11 cellular contexts compared by ENCODE assay signal in genomic region chr6:37503486-37503980, GRCh38. TPM values are rescaled to one million over a fixed set of nuclear protein-coding genes. Genes with fewer than 3 reads are reported as not detected.
DNase-seq lines count a peak whose midpoint lies in the region; TF ChIP-seq lines count a peak whose summit lies in the region.
"Had no signal": no experiment of that assay in that cellular context is flagged by ENCODE, and none has a peak within 500 bp of the region (broad histone marks: within the 10 kb centered on the region; RNA-seq: fewer than 3 reads in every experiment).

No MANE protein-coding gene starts in this region.

- H3K9ac ChIP-seq in BLaER1 treated with 17β-estradiol and CSF1 and Interleukin-3, amounts not matched to agents 10 nM and 100 nM, result no peak overlapping the region

- peak overlapping the region in 4 of 11 experiments; percentile 22 to 43 (median 32); a peak in 8 of 22 replicates for H3K27ac ChIP-seq in BLaER1 treated with 17β-estradiol and CSF1 and Interleukin-3, amounts not matched to agents 10 nM and 100 nM
- peak overlapping the region; percentile 14 to 68 (median 42) for H3K27ac ChIP-seq in Peyer's patch
- no peak overlapping the region for H3K27ac ChIP-seq in A673 (ENCODE audit: low read depth, low read length, poor library complexity, severe bottlenecking)
- H3K27ac ChIP-seq in coronary artery, result no peak overlapping the region

- CTCF ChIA-PET in A673 (lab: Charles Lee), result no interaction called here

- TF ChIP-seq POLR2A in Peyer's patch (IDR thresholded peaks at IDR 0.05), result no peak

- H3K9me3 ChIP-seq in BLaER1 treated with 17β-estradiol and CSF1 and Interleukin-3, amounts not matched to agents 10 nM and 100 nM (replicated peaks in 1 of 11), result peaks cover 0 to 7% (median 0%) of the 10 kb centered on the region in 11 experiments; a peak in 2 of 22 replicates
- no peaks in the 10 kb centered on the region for H3K9me3 ChIP-seq in Peyer's patch
- H3K9me3 ChIP-seq in A673 (ENCODE audit: low read depth, low read length, poor library complexity, severe bottlenecking), result no peaks in the 10 kb centered on the region

- no peaks in the 10 kb centered on the region for H3K36me3 ChIP-seq in BLaER1 treated with 17β-estradiol and CSF1 and Interleukin-3, amounts not matched to agents 10 nM and 100 nM
- H3K36me3 ChIP-seq in Peyer's patch (no peaks in the 10 kb centered on the region), A673 (ENCODE audit: insufficient read depth, low read length, poor library complexity, severe bottlenecking) (no peaks in the 10 kb centered on the region)

- no peaks in the 10 kb centered on the region for H3K9me3 Mint-ChIP-seq in chondrocyte (ENCODE audit: low read depth)

- H3K4me1 ChIP-seq in BLaER1 treated with 17β-estradiol and CSF1 and Interleukin-3, amounts not matched to agents 10 nM and 100 nM, result peaks cover 29 to 53% (median 47%) of the 10 kb centered on the region in 10 experiments
- H3K4me1 ChIP-seq in Peyer's patch (peaks cover 0 to 6% (median 5%) of the 10 kb centered on the region in 4 donors), A673 (ENCODE audit: insufficient read depth, low read length, poor library complexity, severe bottlenecking) (no peaks in the 10 kb centered on the region)

- POLR2A ChIA-PET in A673 (lab: Charles Lee; ENCODE audit: low non-redundant PET), result no interaction called here

- peaks cover 2% of the 10 kb centered on the region for H3K27me3 Mint-ChIP-seq in chondrocyte (ENCODE audit: low read depth)

- no peaks in the 10 kb centered on the region for H3K27me3 ChIP-seq in BLaER1 treated with 17β-estradiol and CSF1 and Interleukin-3, amounts not matched to agents 10 nM and 100 nM
- H3K27me3 ChIP-seq in Peyer's patch, result no peaks in the 10 kb centered on the region
- H3K27me3 ChIP-seq in A673 (replicated peaks; ENCODE audit: insufficient read depth, low read depth, low read length, poor library complexity), result no peaks in the 10 kb centered on the region

- TF ChIP-seq CTCF in Peyer's patch (IDR thresholded peaks at IDR 0.05), result no peak
- no peak for TF ChIP-seq CTCF in chondrocyte (IDR thresholded peaks at IDR 0.05)
- no peak for TF ChIP-seq CTCF in A673 (conservative IDR thresholded peaks at IDR 0.05; ENCODE audit: low read depth, low read length)
- TF ChIP-seq CTCF in coronary artery (IDR thresholded peaks at IDR 0.05), result no peak

- no peak overlapping the region for H3K27ac Mint-ChIP-seq in chondrocyte (ENCODE audit: unreplicated experiment)

- H3K36me3 Mint-ChIP-seq in chondrocyte (ENCODE audit: low read depth), result no peaks in the 10 kb centered on the region

- no peaks in the 10 kb centered on the region for H4K20me1 ChIP-seq in BLaER1 treated with 17β-estradiol and CSF1 and Interleukin-3, amounts not matched to agents 10 nM and 100 nM

- H3K4me3 Mint-ChIP-seq in chondrocyte (ENCODE audit: unreplicated experiment), result no peak overlapping the region

- H3K4me1 Mint-ChIP-seq in chondrocyte (ENCODE audit: low read depth), result peaks cover 23% of the 10 kb centered on the region

- intact Hi-C loops in A673 (cut with micrococcal nuclease; ENCODE audit: unreplicated experiment), result no loop called here

- peak overlapping the region; percentile 53 to 81 (median 78) for H3K4me2 ChIP-seq in BLaER1 treated with 17β-estradiol and CSF1 and Interleukin-3, amounts not matched to agents 10 nM and 100 nM

- BruUV-seq in A673 (replicated peaks; lab: Mats Ljungman, UMichigan), result no TSS peak

- H3K4me3 ChIP-seq in BLaER1 treated with 17β-estradiol and CSF1 and Interleukin-3, amounts not matched to agents 10 nM and 100 nM, result no peak overlapping the region
- H3K4me3 ChIP-seq in Peyer's patch (no peak overlapping the region), A673 (ENCODE audit: low read depth, low read length, poor library complexity, severe bottlenecking) (no peak overlapping the region), coronary artery (no peak overlapping the region)

- peak; percentile 76 for DNase-seq in DMS 273 (lab: John Stamatoyannopoulos, UW; ENCODE audit: unreplicated experiment)
- DNase-seq in Peyer's patch, result no peak
- DNase-seq in chondrocyte (ENCODE audit: low spot score), result peak; percentile 29
- DNase-seq in A673 (ENCODE audit: low spot score), result no peak
- DNase-seq in stimulated activated CD4-positive, alpha-beta T cell treated with anti-CD3 and anti-CD28 coated beads, Interleukin-2, amount 100 ng/mL, for 48 hours, result no peak
- no peak for DNase-seq in H4 (ENCODE audit: low spot score)
- no peak for DNase-seq in coronary artery (ENCODE audit: low spot score)
- DNase-seq: activated CD4-positive, CD25-positive, alpha-beta regulatory T cell treated with anti-CD3 and anti-CD28 coated beads, Interleukin-2, amount 50 U/mL, for 72 hours; HCEC 1CT; stimulated activated CD4-positive, alpha-beta T cell treated with anti-CD3 and anti-CD28 coated beads, Interleukin-4, amount 100 ng/mL, for 4 hours had no signal

RNA-seq across cellular contexts. Expression of gene CCDC167, which starts 3.8 kb away (rescaled TPM):
- 10 to 100 TPM in 3 of 4 donors, 1 to 10 TPM in 1; 8.0 to 28.1 (median 19.3) TPM for total RNA-seq in Peyer's patch
- 28.3 to 34.0 TPM (median 29.9 TPM) in 3 replicates for total RNA-seq in chondrocyte
- total RNA-seq in A673 (2021), result 31.5 and 42.4 TPM in 2 replicates
- total RNA-seq in H4 (2014; rRNA removed; shearing (Covaris generic)), result 44.2 and 53.5 TPM in 2 replicates

Comparison
In these comparisons a context has a peak if more than half of its experiments do, and no peak if none do; other contexts are left out.
1. H3K27ac ChIP-seq: peak in Peyer's patch (4 of 4); none in A673 (single experiment) and coronary artery (0 of 2).
2. DNase-seq: peak in DMS 273 (single experiment) and chondrocyte (single experiment); none in Peyer's patch (0 of 3), A673 (single experiment), stimulated activated CD4-positive, alpha-beta T cell treated with anti-CD3 and anti-CD28 coated beads, Interleukin-2, amount 100 ng/mL, for 48 hours (0 of 2), H4 (single experiment) and coronary artery (single experiment).